In genomic region chr2:175853110-175853509, GRCh38 we compare ENCODE assay signal across 1 cellular context.
TF ChIP-seq lines count a peak whose summit lies in the region.

No MANE protein-coding gene starts in this region.

TF ChIP-seq in GM23338, 12 proteins besides CTCF, POLR2A, EP300 and RAD21 (continued from another document):
- TF ChIP-seq, protein P1, sequence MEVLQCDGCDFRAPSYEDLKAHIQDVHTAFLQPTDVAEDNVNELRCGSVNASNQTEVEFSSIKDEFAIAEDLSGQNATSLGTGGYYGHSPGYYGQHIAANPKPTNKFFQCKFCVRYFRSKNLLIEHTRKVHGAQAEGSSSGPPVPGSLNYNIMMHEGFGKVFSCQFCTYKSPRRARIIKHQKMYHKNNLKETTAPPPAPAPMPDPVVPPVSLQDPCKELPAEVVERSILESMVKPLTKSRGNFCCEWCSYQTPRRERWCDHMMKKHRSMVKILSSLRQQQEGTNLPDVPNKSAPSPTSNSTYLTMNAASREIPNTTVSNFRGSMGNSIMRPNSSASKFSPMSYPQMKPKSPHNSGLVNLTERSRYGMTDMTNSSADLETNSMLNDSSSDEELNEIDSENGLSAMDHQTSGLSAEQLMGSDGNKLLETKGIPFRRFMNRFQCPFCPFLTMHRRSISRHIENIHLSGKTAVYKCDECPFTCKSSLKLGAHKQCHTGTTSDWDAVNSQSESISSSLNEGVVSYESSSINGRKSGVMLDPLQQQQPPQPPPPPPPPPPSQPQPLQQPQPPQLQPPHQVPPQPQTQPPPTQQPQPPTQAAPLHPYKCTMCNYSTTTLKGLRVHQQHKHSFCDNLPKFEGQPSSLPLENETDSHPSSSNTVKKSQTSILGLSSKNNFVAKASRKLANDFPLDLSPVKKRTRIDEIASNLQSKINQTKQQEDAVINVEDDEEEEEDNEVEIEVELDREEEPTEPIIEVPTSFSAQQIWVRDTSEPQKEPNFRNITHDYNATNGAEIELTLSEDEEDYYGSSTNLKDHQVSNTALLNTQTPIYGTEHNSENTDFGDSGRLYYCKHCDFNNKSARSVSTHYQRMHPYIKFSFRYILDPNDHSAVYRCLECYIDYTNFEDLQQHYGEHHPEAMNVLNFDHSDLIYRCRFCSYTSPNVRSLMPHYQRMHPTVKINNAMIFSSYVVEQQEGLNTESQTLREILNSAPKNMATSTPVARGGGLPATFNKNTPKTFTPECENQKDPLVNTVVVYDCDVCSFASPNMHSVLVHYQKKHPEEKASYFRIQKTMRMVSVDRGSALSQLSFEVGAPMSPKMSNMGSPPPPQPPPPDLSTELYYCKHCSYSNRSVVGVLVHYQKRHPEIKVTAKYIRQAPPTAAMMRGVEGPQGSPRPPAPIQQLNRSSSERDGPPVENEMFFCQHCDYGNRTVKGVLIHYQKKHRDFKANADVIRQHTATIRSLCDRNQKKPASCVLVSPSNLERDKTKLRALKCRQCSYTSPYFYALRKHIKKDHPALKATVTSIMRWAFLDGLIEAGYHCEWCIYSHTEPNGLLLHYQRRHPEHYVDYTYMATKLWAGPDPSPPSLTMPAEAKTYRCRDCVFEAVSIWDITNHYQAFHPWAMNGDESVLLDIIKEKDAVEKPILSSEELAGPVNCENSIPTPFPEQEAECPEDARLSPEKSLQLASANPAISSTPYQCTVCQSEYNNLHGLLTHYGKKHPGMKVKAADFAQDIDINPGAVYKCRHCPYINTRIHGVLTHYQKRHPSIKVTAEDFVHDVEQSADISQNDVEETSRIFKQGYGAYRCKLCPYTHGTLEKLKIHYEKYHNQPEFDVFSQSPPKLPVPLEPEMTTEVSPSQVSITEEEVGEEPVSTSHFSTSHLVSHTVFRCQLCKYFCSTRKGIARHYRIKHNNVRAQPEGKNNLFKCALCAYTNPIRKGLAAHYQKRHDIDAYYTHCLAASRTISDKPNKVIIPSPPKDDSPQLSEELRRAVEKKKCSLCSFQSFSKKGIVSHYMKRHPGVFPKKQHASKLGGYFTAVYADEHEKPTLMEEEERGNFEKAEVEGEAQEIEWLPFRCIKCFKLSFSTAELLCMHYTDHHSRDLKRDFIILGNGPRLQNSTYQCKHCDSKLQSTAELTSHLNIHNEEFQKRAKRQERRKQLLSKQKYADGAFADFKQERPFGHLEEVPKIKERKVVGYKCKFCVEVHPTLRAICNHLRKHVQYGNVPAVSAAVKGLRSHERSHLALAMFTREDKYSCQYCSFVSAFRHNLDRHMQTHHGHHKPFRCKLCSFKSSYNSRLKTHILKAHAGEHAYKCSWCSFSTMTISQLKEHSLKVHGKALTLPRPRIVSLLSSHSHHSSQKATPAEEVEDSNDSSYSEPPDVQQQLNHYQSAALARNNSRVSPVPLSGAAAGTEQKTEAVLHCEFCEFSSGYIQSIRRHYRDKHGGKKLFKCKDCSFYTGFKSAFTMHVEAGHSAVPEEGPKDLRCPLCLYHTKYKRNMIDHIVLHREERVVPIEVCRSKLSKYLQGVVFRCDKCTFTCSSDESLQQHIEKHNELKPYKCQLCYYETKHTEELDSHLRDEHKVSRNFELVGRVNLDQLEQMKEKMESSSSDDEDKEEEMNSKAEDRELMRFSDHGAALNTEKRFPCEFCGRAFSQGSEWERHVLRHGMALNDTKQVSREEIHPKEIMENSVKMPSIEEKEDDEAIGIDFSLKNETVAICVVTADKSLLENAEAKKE (CRISPR knock-in tag; IDR thresholded peaks at IDR 0.05), result no peak
- no peak for TF ChIP-seq JUNB (IDR thresholded peaks at IDR 0.05; ENCODE audit: unreplicated experiment)
